ENCODE assay signal across 8 cellular contexts in the genomic region with DNA sequence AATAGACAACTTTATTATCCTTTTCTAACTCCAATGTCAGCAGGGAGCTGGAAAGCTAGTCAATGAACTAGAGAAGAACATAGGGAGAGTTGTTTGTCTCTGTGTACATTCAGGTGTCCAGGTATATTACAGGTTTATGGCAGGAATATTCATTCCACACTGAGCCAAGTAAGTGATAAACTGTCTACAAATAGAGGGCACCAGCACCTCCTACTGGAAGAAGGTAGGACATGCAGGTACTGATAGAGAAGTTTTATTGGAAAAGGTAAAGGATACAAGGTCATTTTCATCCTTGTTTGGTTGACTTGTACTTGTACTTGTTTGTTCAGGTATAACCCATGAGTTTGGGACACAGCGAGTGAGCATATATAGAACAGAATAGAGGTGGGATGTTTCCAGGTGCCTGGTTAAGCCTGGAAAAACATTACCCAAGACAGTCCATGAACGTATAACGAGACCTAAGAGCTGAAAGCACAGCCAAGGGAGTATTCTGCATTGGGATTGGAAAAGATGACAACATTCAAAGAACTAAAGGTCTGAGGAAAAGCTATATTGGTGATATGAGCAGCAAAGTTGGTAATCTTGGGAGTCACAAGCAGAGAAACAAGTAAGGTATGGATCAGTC.
DNase-seq lines count a peak whose midpoint lies in the region; ATAC-seq and TF ChIP-seq lines count a peak whose summit lies in the region.

No MANE protein-coding gene starts in this region.

- peaks cover 4% of the 10 kb centered on the region for H3K4me1 Mint-ChIP-seq in activated CD4-positive, alpha-beta T cell treated with anti-CD3 and anti-CD28 coated beads for 36 hours

- CTCF ChIA-PET in activated CD4-positive, alpha-beta T cell treated with anti-CD3 and anti-CD28 coated beads for 36 hours (lab: Charles Lee): interaction anchor here (0.6 to 1.6 kb wide), 13 partner anchors 13 to 396 kb away, joined by 3 to 9 read pairs (median 3); no protein-coding TSS in a partner anchor

- DNase-seq in activated CD4-positive, alpha-beta T cell treated with anti-CD3 and anti-CD28 coated beads for 36 hours: peak; percentile 31
- no peak for DNase-seq in activated CD4-positive, alpha-beta T cell treated with anti-CD3 and anti-CD28 coated beads for 1 hour
- DNase-seq in LNCaP clone FGC (ENCODE audit: low read depth) (peak; percentile 73), astrocyte of the spinal cord (ENCODE audit: low read depth, low spot score) (peak; percentile 40), lung microvascular endothelial cell (ENCODE audit: low read depth in 2 of 2) (peak; percentile 54 to 57), DMS153 (lab: John Stamatoyannopoulos, UW) (no peak)
- no peak for DNase-seq in activated T-cell treated with anti-CD3 and anti-CD28 coated beads, Interleukin-2, amount 50 U/mL, for 1 hour

- H3K27me3 Mint-ChIP-seq in activated CD4-positive, alpha-beta T cell treated with anti-CD3 and anti-CD28 coated beads for 36 hours: peaks cover 4% of the 10 kb centered on the region

- intact Hi-C loops in activated CD4-positive, alpha-beta T cell treated with anti-CD3 and anti-CD28 coated beads for 36 hours (cut with DNase I, micrococcal nuclease): loop anchor here (1.0 to 5.0 kb wide), 5 partner anchors 142 to 397 kb away; no protein-coding TSS in a partner anchor

- in situ Hi-C loops in astrocyte of the spinal cord (cut with HindIII; ENCODE audit: low sequenced_read_pairs): no loop called here

- H3K36me3 Mint-ChIP-seq in activated CD4-positive, alpha-beta T cell treated with anti-CD3 and anti-CD28 coated beads for 36 hours (ENCODE audit: low read depth): no peaks in the 10 kb centered on the region

- H3K27ac Mint-ChIP-seq in activated CD4-positive, alpha-beta T cell treated with anti-CD3 and anti-CD28 coated beads for 36 hours: no peak overlapping the region

- TF ChIP-seq CTCF in LNCaP clone FGC (IDR thresholded peaks at IDR 0.05; ENCODE audit: control insufficient read depth, extremely low read depth, insufficient read depth): peak; percentile 93
- peak; percentile 81 for TF ChIP-seq CTCF in astrocyte of the spinal cord (IDR thresholded peaks at IDR 0.05; ENCODE audit: low read depth, low read length)

- H3K9me3 Mint-ChIP-seq in activated CD4-positive, alpha-beta T cell treated with anti-CD3 and anti-CD28 coated beads for 36 hours (ENCODE audit: low read depth): no peaks in the 10 kb centered on the region

- ATAC-seq in activated CD4-positive, alpha-beta T cell treated with anti-CD3 and anti-CD28 coated beads for 36 hours: no peak
- ATAC-seq in GM19397 (IDR thresholded peaks at IDR 0.05; ENCODE audit: unreplicated experiment): no peak

- no peak overlapping the region for H3K4me3 ChIP-seq in LNCaP clone FGC (ENCODE audit: low read depth, low read length)
- H3K4me3 ChIP-seq in astrocyte of the spinal cord (ENCODE audit: low read depth, low read length): no peak overlapping the region

- H3K4me3 Mint-ChIP-seq in activated CD4-positive, alpha-beta T cell treated with anti-CD3 and anti-CD28 coated beads for 36 hours: no peak overlapping the region

- POLR2A ChIA-PET in activated CD4-positive, alpha-beta T cell treated with anti-CD3 and anti-CD28 coated beads for 36 hours (lab: Charles Lee): no interaction called here

Comparison
In these comparisons a context has a peak if more than half of its experiments do, and no peak if none do; other contexts are left out.
1. DNase-seq: peak in activated CD4-positive, alpha-beta T cell treated with anti-CD3 and anti-CD28 coated beads for 36 hours (single experiment), LNCaP clone FGC (single experiment), astrocyte of the spinal cord (single experiment) and lung microvascular endothelial cell (2 of 2); none in activated CD4-positive, alpha-beta T cell treated with anti-CD3 and anti-CD28 coated beads for 1 hour (single experiment), activated T-cell treated with anti-CD3 and anti-CD28 coated beads, Interleukin-2, amount 50 U/mL, for 1 hour (single experiment) and DMS153 (single experiment).